ENCODE assay signal across 8 cellular contexts in genomic region chr13:23384111-23384510, GRCh38. TPM values are rescaled to one million over a fixed set of nuclear protein-coding genes. Genes with fewer than 3 reads are reported as not detected.
DNase-seq lines count a peak whose midpoint lies in the region; ATAC-seq and TF ChIP-seq lines count a peak whose summit lies in the region.

No MANE protein-coding gene starts in this region.

- no peak for TF ChIP-seq POLR2A in upper lobe of left lung (IDR thresholded peaks at IDR 0.05)

- H3K4me3 ChIP-seq in upper lobe of left lung, result no peak overlapping the region

- no peak for TF ChIP-seq CTCF in upper lobe of left lung (IDR thresholded peaks at IDR 0.05)

- DNase-seq in GM03348 (ENCODE audit: low spot score) (peak; percentile 44), substantia nigra (lab: John Stamatoyannopoulos, UW) (no peak), AML-193 (lab: John Stamatoyannopoulos, UW) (no peak), upper lobe of left lung (no peak), NCI-H2107 treated with DMSO at 0.1 percent for 48 hours (lab: John Stamatoyannopoulos, UW; ENCODE audit: unreplicated experiment) (no peak)

- no peaks in the 10 kb centered on the region for H3K36me3 ChIP-seq in upper lobe of left lung

- H3K27me3 ChIP-seq in upper lobe of left lung, result no peaks in the 10 kb centered on the region

- 81 to 94% methylated on average over 4 of the region's 4 CpGs for WGBS in upper lobe of left lung, 2 donors

- no peaks in the 10 kb centered on the region for H3K9me3 ChIP-seq in upper lobe of left lung

- ATAC-seq in GM19452 (IDR thresholded peaks at IDR 0.05; ENCODE audit: unreplicated experiment) (peak; percentile 89), HG03175 (IDR thresholded peaks at IDR 0.05; ENCODE audit: unreplicated experiment) (peak; percentile 79), esophagus mucosa (peak; percentile 68), upper lobe of left lung (ENCODE audit: low FRiP score in 2 of 2) (no peak)

- no peaks in the 10 kb centered on the region for H3K4me1 ChIP-seq in upper lobe of left lung

- H3K27ac ChIP-seq in substantia nigra (ENCODE audit: low read depth, low read length, poor library complexity, severe bottlenecking), result no peak overlapping the region
- H3K27ac ChIP-seq in upper lobe of left lung, result no peak overlapping the region

- TF ChIP-seq EP300 in upper lobe of left lung (IDR thresholded peaks at IDR 0.05), result no peak

RNA-seq across cellular contexts. Expression of gene SACS, which starts 49.4 kb away (rescaled TPM):
- total RNA-seq in esophagus mucosa, result 6.7 TPM
- total RNA-seq in upper lobe of left lung, result 10 to 100 TPM in 3 of 6 donors, 1 to 10 TPM in 3; 2.4 to 25.1 (median 9.7) TPM

Comparison
In these comparisons a context has a peak if more than half of its experiments do, and no peak if none do; other contexts are left out.
1. ATAC-seq: peak in GM19452 (single experiment), HG03175 (single experiment) and esophagus mucosa (single experiment); none in upper lobe of left lung (0 of 2).